ENCODE assay signal across 26 cellular contexts in genomic region chr10:131706952-131707351, GRCh38.
"Had no signal": no experiment of that assay in that cellular context is flagged by ENCODE, and none has a peak within 500 bp of the region (broad histone marks: within the 10 kb centered on the region; RNA-seq: fewer than 3 reads in every experiment).

No MANE protein-coding gene starts in this region.

- H3K27me3 Mint-ChIP-seq: activated CD4-positive, alpha-beta T cell treated with anti-CD3 and anti-CD28 coated beads, Interleukin-2, amount 10 ng/mL, durations not matched to agents 24 days and 14 days had no signal

- ATAC-seq: activated CD8-positive, alpha-beta T cell treated with anti-CD3 and anti-CD28 coated beads for 36 hours; foreskin keratinocyte; heart left ventricle; pancreas; stimulated activated naive CD8-positive, alpha-beta T cell treated with anti-CD3 and anti-CD28 coated beads, Interleukin-15, Interleukin-2, amounts not matched to agents 100 U/mL and 50 U/mL, for 24 hours had no signal

- H3K4me3 Mint-ChIP-seq: activated CD4-positive, alpha-beta T cell treated with anti-CD3 and anti-CD28 coated beads, Interleukin-2, amount 10 ng/mL, durations not matched to agents 24 days and 14 days; activated CD8-positive, alpha-beta T cell treated with anti-CD3 and anti-CD28 coated beads for 36 hours; dendritic cell treated with granulocyte-macrophage colony-stimulating factor and Interleukin-4, amounts not matched to agents 40 ng/mL and 50 ng/mL, for 4 days; immature natural killer cell; T-helper 1 cell treated with Interleukin-12 subunit alpha and Interleukin-12 subunit beta and Interleukin-4 antibody, amounts not matched to agents 30 μg/mL and 1 μg/mL, for 36 hours had no signal

- DNase-seq: activated CD4-positive, alpha-beta T cell treated with anti-CD3 and anti-CD28 coated beads, Interleukin-2, amount 10 ng/mL, durations not matched to agents 24 days and 14 days; activated CD4-positive, CD25-positive, alpha-beta regulatory T cell treated with anti-CD3 and anti-CD28 coated beads, Interleukin-2, amount 50 U/mL, for 72 hours; activated CD8-positive, alpha-beta T cell treated with anti-CD3 and anti-CD28 coated beads for 36 hours; activated gamma-delta T cell treated with Interleukin-2 at 50 U/mL for 16 hours; activated naive CD4-positive, alpha-beta T cell treated with anti-CD3 and anti-CD28 coated beads, Interleukin-2, amount 50 U/mL, for 16 hours; activated T-cell treated with anti-CD3 and anti-CD28 coated beads, Interleukin-2, amount 50 U/mL, for 1 hour; amniotic stem cell; brain microvascular endothelial cell; caudate nucleus; effector CD4-positive, alpha-beta T cell; foreskin keratinocyte; heart left ventricle; hypothalamus; immature natural killer cell; pancreas; retina; SK-N-SH; stimulated activated CD4-positive, alpha-beta T cell treated with anti-CD3 and anti-CD28 coated beads, Interleukin-4, amount 100 ng/mL, for 1 hour; stimulated activated naive CD8-positive, alpha-beta T cell treated with anti-CD3 and anti-CD28 coated beads, Interleukin-15, Interleukin-2, amounts not matched to agents 100 U/mL and 50 U/mL, for 24 hours; SW 1271; T-helper 9 cell; testis; trophoblast cell; WERI-Rb-1 had no signal

- H3K36me3 Mint-ChIP-seq: immature natural killer cell had no signal

- H3K27ac Mint-ChIP-seq: activated CD4-positive, alpha-beta T cell treated with anti-CD3 and anti-CD28 coated beads, Interleukin-2, amount 10 ng/mL, durations not matched to agents 24 days and 14 days; activated CD8-positive, alpha-beta T cell treated with anti-CD3 and anti-CD28 coated beads for 36 hours; dendritic cell treated with granulocyte-macrophage colony-stimulating factor and Interleukin-4, amounts not matched to agents 40 ng/mL and 50 ng/mL, for 4 days; immature natural killer cell; T-helper 1 cell treated with Interleukin-12 subunit alpha and Interleukin-12 subunit beta and Interleukin-4 antibody, amounts not matched to agents 30 μg/mL and 1 μg/mL, for 36 hours had no signal

- H3K4me1 Mint-ChIP-seq: activated CD4-positive, alpha-beta T cell treated with anti-CD3 and anti-CD28 coated beads, Interleukin-2, amount 10 ng/mL, durations not matched to agents 24 days and 14 days; immature natural killer cell had no signal
